11 cellular contexts compared by ENCODE assay signal in genomic region chrX:153735274-153735673, GRCh38. TPM values are rescaled to one million over a fixed set of nuclear protein-coding genes. Genes with fewer than 3 reads are reported as not detected.
DNase-seq lines count a peak whose midpoint lies in the region; ATAC-seq lines count a peak whose summit lies in the region.
"Had no signal": no experiment of that assay in that cellular context is flagged by ENCODE, and none has a peak within 500 bp of the region (broad histone marks: within the 10 kb centered on the region; RNA-seq: fewer than 3 reads in every experiment).

No MANE protein-coding gene starts in this region.

- CTCF ChIA-PET in activated CD4-positive, alpha-beta memory T cell treated with anti-CD3 and anti-CD28 coated beads, Interleukin-2, amount 10 ng/mL, durations not matched to agents 7 days and 5 days (lab: Charles Lee) = interaction anchor here (1.9 kb wide), 1 partner anchor 8 kb away, joined by 6 read pairs; no protein-coding TSS in a partner anchor

- peak; percentile 66 to 71 for ATAC-seq in activated T-cell treated with anti-CD3 and anti-CD28 coated beads, Interleukin-2, amount 50 U/mL, for 72 hours (replicated peaks in 1 of 2)
- peak; percentile 65 for ATAC-seq in stimulated activated memory B cell treated with anti-CD40 and anti-IgM and Interleukin-4, amounts not matched to agents 10 μg/mL and 1 μg/mL and 100 μg/mL, for 72 hours
- ATAC-seq in HG03280 (IDR thresholded peaks at IDR 0.05; ENCODE audit: unreplicated experiment) = no peak

- DNase-seq in activated T-cell treated with anti-CD3 and anti-CD28 coated beads, Interleukin-2, amount 50 U/mL, for 72 hours = peak in 1 of 2 donors; percentile 11
- DNase-seq in activated T-cell treated with anti-CD3 and anti-CD28 coated beads for 4 hours = no peak
- peak; percentile 25 for DNase-seq in HT-29 (ENCODE audit: low spot score)
- DNase-seq in activated CD4-positive, alpha-beta memory T cell treated with anti-CD3 and anti-CD28 coated beads, Interleukin-2, amount 10 ng/mL, durations not matched to agents 7 days and 5 days = no peak
- no peak for DNase-seq in kidney glomerular epithelial cell (lab: John Stamatoyannopoulos, UW)
- no peak for DNase-seq in HCEC 1CT
- DNase-seq: cerebellar nuclear complex, NCI-H1694 treated with DMSO at 0.1 percent for 48 hours, thyroid gland had no signal

- H3K36me3 Mint-ChIP-seq in activated T-cell treated with anti-CD3 and anti-CD28 coated beads, Interleukin-2, amount 50 U/mL, for 72 hours (ENCODE audit: insufficient read depth in 2 of 2) = peaks cover 4 to 5% of the 10 kb centered on the region in 2 donors
- H3K36me3 Mint-ChIP-seq in activated CD4-positive, alpha-beta memory T cell treated with anti-CD3 and anti-CD28 coated beads, Interleukin-2, amount 10 ng/mL, durations not matched to agents 7 days and 5 days (ENCODE audit: low read depth) = peaks cover 39% of the 10 kb centered on the region
- peaks cover 37% of the 10 kb centered on the region for H3K36me3 Mint-ChIP-seq in stimulated activated memory B cell treated with anti-CD40 and anti-IgM and Interleukin-4, amounts not matched to agents 10 μg/mL and 1 μg/mL and 100 μg/mL, for 72 hours

- H3K27ac Mint-ChIP-seq in activated T-cell treated with anti-CD3 and anti-CD28 coated beads, Interleukin-2, amount 50 U/mL, for 72 hours = no peak overlapping the region
- H3K27ac Mint-ChIP-seq in activated CD4-positive, alpha-beta memory T cell treated with anti-CD3 and anti-CD28 coated beads, Interleukin-2, amount 10 ng/mL, durations not matched to agents 7 days and 5 days = peak overlapping the region; percentile 34
- peak overlapping the region; percentile 6 for H3K27ac Mint-ChIP-seq in stimulated activated memory B cell treated with anti-CD40 and anti-IgM and Interleukin-4, amounts not matched to agents 10 μg/mL and 1 μg/mL and 100 μg/mL, for 72 hours

- peaks cover 2 to 8% of the 10 kb centered on the region in 2 donors for H3K9me3 Mint-ChIP-seq in activated T-cell treated with anti-CD3 and anti-CD28 coated beads, Interleukin-2, amount 50 U/mL, for 72 hours
- H3K9me3 Mint-ChIP-seq in activated CD4-positive, alpha-beta memory T cell treated with anti-CD3 and anti-CD28 coated beads, Interleukin-2, amount 10 ng/mL, durations not matched to agents 7 days and 5 days = no peaks in the 10 kb centered on the region
- H3K9me3 Mint-ChIP-seq in stimulated activated memory B cell treated with anti-CD40 and anti-IgM and Interleukin-4, amounts not matched to agents 10 μg/mL and 1 μg/mL and 100 μg/mL, for 72 hours = no peaks in the 10 kb centered on the region

- POLR2A ChIA-PET in activated CD4-positive, alpha-beta memory T cell treated with anti-CD3 and anti-CD28 coated beads, Interleukin-2, amount 10 ng/mL, durations not matched to agents 7 days and 5 days (lab: Charles Lee) = no interaction called here

- H3K4me3 Mint-ChIP-seq in activated T-cell treated with anti-CD3 and anti-CD28 coated beads, Interleukin-2, amount 50 U/mL, for 72 hours = no peak overlapping the region
- H3K4me3 Mint-ChIP-seq in activated CD4-positive, alpha-beta memory T cell treated with anti-CD3 and anti-CD28 coated beads, Interleukin-2, amount 10 ng/mL, durations not matched to agents 7 days and 5 days = no peak overlapping the region
- H3K4me3 Mint-ChIP-seq in stimulated activated memory B cell treated with anti-CD40 and anti-IgM and Interleukin-4, amounts not matched to agents 10 μg/mL and 1 μg/mL and 100 μg/mL, for 72 hours = no peak overlapping the region

- H3K27me3 Mint-ChIP-seq in activated T-cell treated with anti-CD3 and anti-CD28 coated beads, Interleukin-2, amount 50 U/mL, for 72 hours (ENCODE audit: low read depth) = peaks cover 7% of the 10 kb centered on the region
- H3K27me3 Mint-ChIP-seq in activated CD4-positive, alpha-beta memory T cell treated with anti-CD3 and anti-CD28 coated beads, Interleukin-2, amount 10 ng/mL, durations not matched to agents 7 days and 5 days = no peaks in the 10 kb centered on the region
- no peaks in the 10 kb centered on the region for H3K27me3 Mint-ChIP-seq in stimulated activated memory B cell treated with anti-CD40 and anti-IgM and Interleukin-4, amounts not matched to agents 10 μg/mL and 1 μg/mL and 100 μg/mL, for 72 hours

- peaks cover 27% of the 10 kb centered on the region for H3K4me1 Mint-ChIP-seq in activated T-cell treated with anti-CD3 and anti-CD28 coated beads, Interleukin-2, amount 50 U/mL, for 72 hours (ENCODE audit: low read depth)
- H3K4me1 Mint-ChIP-seq in activated CD4-positive, alpha-beta memory T cell treated with anti-CD3 and anti-CD28 coated beads, Interleukin-2, amount 10 ng/mL, durations not matched to agents 7 days and 5 days = peaks cover 49% of the 10 kb centered on the region
- H3K4me1 Mint-ChIP-seq in stimulated activated memory B cell treated with anti-CD40 and anti-IgM and Interleukin-4, amounts not matched to agents 10 μg/mL and 1 μg/mL and 100 μg/mL, for 72 hours = peaks cover 25% of the 10 kb centered on the region

RNA-seq across cellular contexts. Expression of gene ABCD1, which starts 10.6 kb away (rescaled TPM):
- total RNA-seq in activated T-cell treated with anti-CD3 and anti-CD28 coated beads, Interleukin-2, amount 50 U/mL, for 72 hours = 1 to 10 TPM; 8.0 to 8.3 TPM
- total RNA-seq in HT-29 (2014; rRNA removed; shearing (Covaris generic)) = 28.2 and 31.6 TPM in 2 replicates
- total RNA-seq in activated CD4-positive, alpha-beta memory T cell treated with anti-CD3 and anti-CD28 coated beads, Interleukin-2, amount 10 ng/mL, durations not matched to agents 7 days and 5 days = 10 to 100 TPM; 16.5 to 17.6 TPM

RNA-seq across cellular contexts. Expression of gene BCAP31, which starts 11.1 kb away (rescaled TPM):
- total RNA-seq in activated T-cell treated with anti-CD3 and anti-CD28 coated beads, Interleukin-2, amount 50 U/mL, for 72 hours = 10 to 100 TPM; 91.5 to 94.1 TPM
- 387 and 409 TPM in 2 replicates for total RNA-seq in HT-29 (2014; rRNA removed; shearing (Covaris generic))
- 100 to 1,000 TPM; 162 TPM for total RNA-seq in activated CD4-positive, alpha-beta memory T cell treated with anti-CD3 and anti-CD28 coated beads, Interleukin-2, amount 10 ng/mL, durations not matched to agents 7 days and 5 days

RNA-seq across cellular contexts. Expression of gene PLXNB3, which starts 28.8 kb away (rescaled TPM):
- total RNA-seq in activated T-cell treated with anti-CD3 and anti-CD28 coated beads, Interleukin-2, amount 50 U/mL, for 72 hours = 1 to 10 TPM in 1 of 2 donors, under 1 TPM in 1; 0.77 to 1.7 TPM
- 7.0 and 10.3 TPM in 2 replicates for total RNA-seq in HT-29 (2014; rRNA removed; shearing (Covaris generic))
- under 1 TPM; 0.18 to 0.58 TPM for total RNA-seq in activated CD4-positive, alpha-beta memory T cell treated with anti-CD3 and anti-CD28 coated beads, Interleukin-2, amount 10 ng/mL, durations not matched to agents 7 days and 5 days

RNA-seq across cellular contexts. Expression of gene SRPK3, which starts 45.6 kb away (rescaled TPM):
- not detected for total RNA-seq in activated T-cell treated with anti-CD3 and anti-CD28 coated beads, Interleukin-2, amount 50 U/mL, for 72 hours
- 1.1 and 5.6 TPM in 2 replicates for total RNA-seq in HT-29 (2014; rRNA removed; shearing (Covaris generic))
- not detected for total RNA-seq in activated CD4-positive, alpha-beta memory T cell treated with anti-CD3 and anti-CD28 coated beads, Interleukin-2, amount 10 ng/mL, durations not matched to agents 7 days and 5 days

RNA-seq across cellular contexts. Expression of gene SLC6A8, which starts 47.5 kb away (rescaled TPM):
- total RNA-seq in activated T-cell treated with anti-CD3 and anti-CD28 coated beads, Interleukin-2, amount 50 U/mL, for 72 hours = 1 to 10 TPM; 1.8 to 2.2 TPM
- total RNA-seq in HT-29 (2014; rRNA removed; shearing (Covaris generic)) = 98.8 and 127 TPM in 2 replicates
- total RNA-seq in activated CD4-positive, alpha-beta memory T cell treated with anti-CD3 and anti-CD28 coated beads, Interleukin-2, amount 10 ng/mL, durations not matched to agents 7 days and 5 days = 1 to 10 TPM; 2.9 to 3.0 TPM
